16 cellular contexts compared by ENCODE assay signal in genomic region chr9:698276-698675, GRCh38.
DNase-seq lines count a peak whose midpoint lies in the region; ATAC-seq and TF ChIP-seq lines count a peak whose summit lies in the region.
"Had no signal": no experiment of that assay in that cellular context is flagged by ENCODE, and none has a peak within 500 bp of the region (broad histone marks: within the 10 kb centered on the region; RNA-seq: fewer than 3 reads in every experiment).

No MANE protein-coding gene starts in this region.

- H3K27ac ChIP-seq in DND-41 (ENCODE audit: low read length) (no peak overlapping the region), SK-N-MC (peak overlapping the region; percentile 97; the same call in 1 of the 2 replicates), esophagus squamous epithelium (peak overlapping the region in 3 of 4 donors; percentile 9 to 34 (median 32)), rectal smooth muscle tissue (ENCODE audit: low read depth, low read length) (peak overlapping the region; percentile 66)
- H3K27ac ChIP-seq: lower lobe of right lung, upper lobe of right lung, VCaP had no signal

- no peaks in the 10 kb centered on the region for H4K20me1 ChIP-seq in DND-41 (ENCODE audit: insufficient read depth, low read length)

- DNase-seq in DND-41, result no peak
- DNase-seq in SK-N-MC (ENCODE audit: low read depth, low spot score), result no peak
- no peak for DNase-seq in esophagus squamous epithelium (lab: John Stamatoyannopoulos, UW)
- no peak for DNase-seq in NCI-H748 treated with DMSO at 0.1 percent for 48 hours (lab: John Stamatoyannopoulos, UW)
- no peak for DNase-seq in activated CD4-positive, CD25-positive, alpha-beta regulatory T cell (lab: John Stamatoyannopoulos, UW)
- DNase-seq in posterior cingulate gyrus, result no peak
- DNase-seq in NCI-H1930 (lab: John Stamatoyannopoulos, UW), result no peak
- DNase-seq: CD4-positive, alpha-beta T cell; foreskin melanocyte; lower lobe of right lung; MM.1S; NCI-H446 treated with DMSO at 0.1 percent for 48 hours; upper lobe of right lung had no signal

- no peak for TF ChIP-seq POLR2A in esophagus squamous epithelium (IDR thresholded peaks at IDR 0.05)

- 62 to 64% methylated on average over 4 to 5 of the region's 5 CpGs for whole genome bisulfite sequencing in esophagus squamous epithelium, 2 donors

- H3K27me3 ChIP-seq in DND-41 (ENCODE audit: insufficient read depth, low read length, poor library complexity), result no peaks in the 10 kb centered on the region
- no peaks in the 10 kb centered on the region for H3K27me3 ChIP-seq in esophagus squamous epithelium
- H3K27me3 ChIP-seq in rectal smooth muscle tissue (ENCODE audit: control insufficient read depth, insufficient read depth, low read length), result no peaks in the 10 kb centered on the region
- H3K27me3 ChIP-seq: upper lobe of right lung had no signal

- H3K36me3 ChIP-seq in DND-41 (ENCODE audit: insufficient read depth, low read length) (no peaks in the 10 kb centered on the region), SK-N-MC (ENCODE audit: insufficient read depth, low read length) (no peaks in the 10 kb centered on the region), esophagus squamous epithelium (peaks cover 0 to 38% (median 0%) of the 10 kb centered on the region in 3 donors), rectal smooth muscle tissue (ENCODE audit: control insufficient read depth, insufficient read depth, low read length) (no peaks in the 10 kb centered on the region)
- H3K36me3 ChIP-seq: lower lobe of right lung, prostate gland, upper lobe of right lung had no signal

- H3K4me2 ChIP-seq in DND-41 (ENCODE audit: insufficient read depth, low read length), result no peak overlapping the region

- intact Hi-C loops in esophagus squamous epithelium (cut with DNase I), result loop anchor here (10.0 kb wide), 1 partner anchor 83 kb away; no protein-coding TSS in a partner anchor
- intact Hi-C loops in posterior cingulate gyrus (cut with DNase I), result no loop called here

- H3K4me1 ChIP-seq in DND-41 (ENCODE audit: insufficient read depth, low read length) (peaks cover 18% of the 10 kb centered on the region), esophagus squamous epithelium (peaks cover 25 to 77% (median 49%) of the 10 kb centered on the region in 3 donors), rectal smooth muscle tissue (ENCODE audit: control insufficient read depth, insufficient read depth, low read length) (peaks cover 44% of the 10 kb centered on the region)

- H3K4me3 ChIP-seq in DND-41 (ENCODE audit: low read depth in 1 of 2, low read length in 2 of 2), result no peak overlapping the region
- no peak overlapping the region for H3K4me3 ChIP-seq in SK-N-MC
- no peak overlapping the region for H3K4me3 ChIP-seq in esophagus squamous epithelium
- H3K4me3 ChIP-seq in rectal smooth muscle tissue (ENCODE audit: low read length), result no peak overlapping the region
- H3K4me3 ChIP-seq: lower lobe of right lung, prostate gland, upper lobe of right lung had no signal

- no peaks in the 10 kb centered on the region for H3K9me3 ChIP-seq in DND-41 (ENCODE audit: insufficient read depth, low read length, severe bottlenecking)
- H3K9me3 ChIP-seq in SK-N-MC (ENCODE audit: low read depth, low read length), result no peaks in the 10 kb centered on the region
- no peaks in the 10 kb centered on the region for H3K9me3 ChIP-seq in esophagus squamous epithelium
- H3K9me3 ChIP-seq: lower lobe of right lung, prostate gland, upper lobe of right lung had no signal

- ATAC-seq in DND-41 (ENCODE audit: insufficient read depth, low read depth), result no peak
- ATAC-seq: lower lobe of right lung, upper lobe of right lung had no signal

- H3K79me2 ChIP-seq in DND-41 (ENCODE audit: insufficient read depth, low read length), result no peaks in the 10 kb centered on the region

- 0 out of 2 replicates have a peak overlapping the region, but pooled peaks have one; percentile 8 for H2AFZ ChIP-seq in DND-41 (ENCODE audit: low read depth, low read length)

- no peak overlapping the region for H3K9ac ChIP-seq in DND-41 (ENCODE audit: low read depth, low read length)
- no peak overlapping the region for H3K9ac ChIP-seq in SK-N-MC (ENCODE audit: insufficient read length)
- H3K9ac ChIP-seq in rectal smooth muscle tissue (ENCODE audit: low read length), result no peak overlapping the region

- no peak for TF ChIP-seq CTCF in DND-41 (IDR thresholded peaks at IDR 0.05; ENCODE audit: borderline replicate concordance, extremely low read depth, low read length, poor library complexity, severe bottlenecking)
- no peak for TF ChIP-seq CTCF in esophagus squamous epithelium (IDR thresholded peaks at IDR 0.05)
